In the genomic region with DNA sequence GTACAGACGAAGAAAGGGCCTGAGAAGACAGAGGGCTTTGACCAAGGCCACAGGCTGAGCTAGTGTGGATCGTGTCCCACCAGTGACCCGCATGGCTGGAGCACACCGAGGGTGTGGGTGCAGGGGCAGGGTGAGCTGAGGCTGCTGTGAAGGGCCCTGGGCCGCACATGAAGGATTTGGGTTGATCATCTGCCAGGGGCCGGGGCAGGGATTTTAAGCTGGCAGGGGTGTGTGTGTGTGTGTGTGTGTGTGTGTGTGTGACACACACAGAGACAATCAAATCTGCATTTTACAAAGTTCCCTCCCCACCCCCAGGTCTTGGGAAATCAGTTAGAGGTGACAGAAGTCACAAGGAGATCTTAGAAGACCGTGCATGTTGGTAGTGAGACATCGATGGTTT, we compare ENCODE assay signal across 22 cellular contexts.
DNase-seq lines count a peak whose midpoint lies in the region; ATAC-seq and TF ChIP-seq lines count a peak whose summit lies in the region.
"Had no signal": no experiment of that assay in that cellular context is flagged by ENCODE, and none has a peak within 500 bp of the region (broad histone marks: within the 10 kb centered on the region; RNA-seq: fewer than 3 reads in every experiment).

No MANE protein-coding gene starts in this region.

- no peaks in the 10 kb centered on the region for H3K36me3 Mint-ChIP-seq in activated naive CD4-positive, alpha-beta T cell treated with anti-CD3 and anti-CD28 coated beads, Interleukin-2, amount 10 ng/mL, durations not matched to agents 7 days and 5 days
- no peaks in the 10 kb centered on the region for H3K36me3 Mint-ChIP-seq in endodermal cell (ENCODE audit: low read depth)
- H3K36me3 Mint-ChIP-seq: CD14-positive monocyte; CD4-positive, alpha-beta memory T cell; IgD-negative memory B cell had no signal

- no peaks in the 10 kb centered on the region for H3K4me1 Mint-ChIP-seq in activated naive CD4-positive, alpha-beta T cell treated with anti-CD3 and anti-CD28 coated beads, Interleukin-2, amount 10 ng/mL, durations not matched to agents 7 days and 5 days
- H3K4me1 Mint-ChIP-seq in endodermal cell: no peaks in the 10 kb centered on the region
- H3K4me1 Mint-ChIP-seq: CD14-positive monocyte; CD4-positive, alpha-beta memory T cell; IgD-negative memory B cell had no signal

- H3K18ac ChIP-seq in neuronal stem cell (ENCODE audit: low read length): peak overlapping the region; percentile 89

- H2BK12ac ChIP-seq in neuronal stem cell (ENCODE audit: low read length): peak overlapping the region; percentile 82

- no peak overlapping the region for H3K9ac ChIP-seq in endodermal cell (ENCODE audit: extremely low read depth, low read length, poor library complexity, severe bottlenecking)
- no peak overlapping the region for H3K9ac ChIP-seq in neuronal stem cell (ENCODE audit: low read depth, low read length, poor library complexity)
- H3K9ac ChIP-seq: BLaER1 had no signal

- H3K4me1 ChIP-seq in endodermal cell (ENCODE audit: control insufficient read depth, insufficient read depth, low read length) (no peaks in the 10 kb centered on the region), neuronal stem cell (ENCODE audit: control insufficient read depth in 2 of 2, insufficient read depth in 1 of 2, low read depth in 1 of 2, low read length in 2 of 2) (peaks cover 6 to 7% of the 10 kb centered on the region in 2 donors)
- H3K4me1 ChIP-seq: A549 had no signal

- H3K4me3 ChIP-seq in endodermal cell (ENCODE audit: low read length): no peak overlapping the region
- H3K4me3 ChIP-seq in neuronal stem cell (ENCODE audit: low read length in 2 of 2): no peak overlapping the region
- H3K4me3 ChIP-seq: A549, BLaER1, GM12878, GM23338 had no signal

- H4K91ac ChIP-seq in neuronal stem cell (ENCODE audit: low read depth, low read length, poor library complexity): no peak overlapping the region

- H3K27ac ChIP-seq in endodermal cell (ENCODE audit: low read depth, low read length) (no peak overlapping the region), neuronal stem cell (replicated peaks; ENCODE audit: low read length) (no peak overlapping the region)
- H3K27ac ChIP-seq: 22Rv1, A549, BLaER1 had no signal

- no peak overlapping the region for H2BK15ac ChIP-seq in neuronal stem cell (ENCODE audit: low read length)

- 90% methylated on average over 6 to 7 of the region's 8 CpGs for WGBS in endodermal cell (ENCODE audit: insufficient coverage in 1 of 2, insufficient read length in 1 of 2), 2 experiments
- WGBS in neuronal stem cell (ENCODE audit: extremely low coverage in 2 of 2, insufficient read length in 2 of 2, insufficient replicate concordance in 1 of 2), 2 donors: no CpG with 5 or more reads among the region's 8 CpGs

- H3K27ac Mint-ChIP-seq in activated naive CD4-positive, alpha-beta T cell treated with anti-CD3 and anti-CD28 coated beads, Interleukin-2, amount 10 ng/mL, durations not matched to agents 7 days and 5 days: peak overlapping the region; percentile 37
- no peak overlapping the region for H3K27ac Mint-ChIP-seq in endodermal cell
- H3K27ac Mint-ChIP-seq: CD4-positive, alpha-beta memory T cell; GM23338; IgD-negative memory B cell had no signal

- ATAC-seq in GM19455 (IDR thresholded peaks at IDR 0.05; ENCODE audit: unreplicated experiment): no peak
- ATAC-seq in GM21717 (IDR thresholded peaks at IDR 0.05; ENCODE audit: unreplicated experiment): no peak
- ATAC-seq: A549, GM12878, GM23338, HepG2 had no signal

- no peaks in the 10 kb centered on the region for H3K27me3 ChIP-seq in endodermal cell (ENCODE audit: control insufficient read depth, insufficient read depth, low read length, poor library complexity, severe bottlenecking)
- no peaks in the 10 kb centered on the region for H3K27me3 ChIP-seq in neuronal stem cell (ENCODE audit: control insufficient read depth in 3 of 3, insufficient read depth in 3 of 3, low read depth in 1 of 3, low read length in 3 of 3)
- H3K27me3 ChIP-seq: BLaER1 had no signal

- H2AFZ ChIP-seq in neuronal stem cell (ENCODE audit: low read length): no peak overlapping the region
- H2AFZ ChIP-seq: GM23338 had no signal

- H3K14ac ChIP-seq in neuronal stem cell (ENCODE audit: low read length): no peak overlapping the region

- no peak overlapping the region for H3K4me3 Mint-ChIP-seq in activated naive CD4-positive, alpha-beta T cell treated with anti-CD3 and anti-CD28 coated beads, Interleukin-2, amount 10 ng/mL, durations not matched to agents 7 days and 5 days
- H3K4me3 Mint-ChIP-seq in endodermal cell: no peak overlapping the region
- H3K4me3 Mint-ChIP-seq: CD14-positive monocyte; CD4-positive, alpha-beta memory T cell; GM23338; IgD-negative memory B cell had no signal

- no peaks in the 10 kb centered on the region for H3K9me3 Mint-ChIP-seq in activated naive CD4-positive, alpha-beta T cell treated with anti-CD3 and anti-CD28 coated beads, Interleukin-2, amount 10 ng/mL, durations not matched to agents 7 days and 5 days
- H3K9me3 Mint-ChIP-seq in endodermal cell: no peaks in the 10 kb centered on the region
- H3K9me3 Mint-ChIP-seq: CD4-positive, alpha-beta memory T cell; GM23338; IgD-negative memory B cell had no signal

- no peak overlapping the region for H2AK5ac ChIP-seq in neuronal stem cell (ENCODE audit: low read depth, low read length)

- H3K79me1 ChIP-seq in neuronal stem cell (ENCODE audit: low read depth, low read length): no peaks in the 10 kb centered on the region

- DNase-seq in activated naive CD4-positive, alpha-beta T cell treated with anti-CD3 and anti-CD28 coated beads, Interleukin-2, amount 10 ng/mL, durations not matched to agents 7 days and 5 days: peak; percentile 1
- no peak for DNase-seq in activated naive CD4-positive, alpha-beta T cell treated with anti-CD3 and anti-CD28 coated beads, Interleukin-2, amount 50 U/mL, for 16 hours
- DNase-seq in endodermal cell (peak; percentile 53), neuronal stem cell (ENCODE audit: low spot score) (no peak), HPDE6-E6E7 (ENCODE audit: extremely low spot score) (no peak)
- DNase-seq: AML-193; CD4-positive, alpha-beta memory T cell; DMS153; DMS79; GDM1; H7; KBM-7 had no signal

- no peak overlapping the region for H3K4me2 ChIP-seq in neuronal stem cell (ENCODE audit: insufficient read depth, low read length, poor library complexity, severe bottlenecking)
- H3K4me2 ChIP-seq: A549, GM23338 had no signal

- H3K23ac ChIP-seq in neuronal stem cell (ENCODE audit: low read depth, low read length, poor library complexity): peak overlapping the region; percentile 31

- no peak overlapping the region for H2BK5ac ChIP-seq in neuronal stem cell (ENCODE audit: low read length)

- CTCF ChIA-PET in activated naive CD4-positive, alpha-beta T cell treated with anti-CD3 and anti-CD28 coated beads, Interleukin-2, amount 10 ng/mL, durations not matched to agents 7 days and 5 days (lab: Charles Lee): interaction anchor here (1.4 kb wide), 1 partner anchor 18 kb away, joined by 4 read pairs; no protein-coding TSS in a partner anchor

- peak overlapping the region; percentile 3 for H3K4ac ChIP-seq in neuronal stem cell (ENCODE audit: low read length)

- peaks cover 41% of the 10 kb centered on the region for H3K27me3 Mint-ChIP-seq in activated naive CD4-positive, alpha-beta T cell treated with anti-CD3 and anti-CD28 coated beads, Interleukin-2, amount 10 ng/mL, durations not matched to agents 7 days and 5 days
- H3K27me3 Mint-ChIP-seq in endodermal cell (ENCODE audit: insufficient read depth): peaks cover 8% of the 10 kb centered on the region

- H3K9me3 ChIP-seq in endodermal cell (ENCODE audit: control insufficient read depth, low read length) (no peaks in the 10 kb centered on the region), neuronal stem cell (replicated peaks in 1 of 2; ENCODE audit: control insufficient read depth in 2 of 2, insufficient read depth in 1 of 2, low read depth in 1 of 2, low read length in 2 of 2) (no peaks in the 10 kb centered on the region)
- H3K9me3 ChIP-seq: A549, BLaER1 had no signal

- no peak overlapping the region for H2BK120ac ChIP-seq in neuronal stem cell (ENCODE audit: low read depth, low read length)

- no peak for TF ChIP-seq CTCF in endodermal cell (conservative IDR thresholded peaks at IDR 0.05)

- H4K8ac ChIP-seq in neuronal stem cell (ENCODE audit: low read depth, low read length): no peak overlapping the region

- H3K36me3 ChIP-seq in endodermal cell (ENCODE audit: control insufficient read depth, insufficient read depth, low read length): no peaks in the 10 kb centered on the region
- no peaks in the 10 kb centered on the region for H3K36me3 ChIP-seq in neuronal stem cell (replicated peaks in 1 of 2; ENCODE audit: control insufficient read depth in 2 of 2, insufficient read depth in 2 of 2, low read length in 2 of 2)
- H3K36me3 ChIP-seq: BLaER1 had no signal

Comparison
In these comparisons a context has a peak if more than half of its experiments do, and no peak if none do; other contexts are left out.
1. DNase-seq: peak in activated naive CD4-positive, alpha-beta T cell treated with anti-CD3 and anti-CD28 coated beads, Interleukin-2, amount 10 ng/mL, durations not matched to agents 7 days and 5 days (single experiment) and endodermal cell (single experiment); none in activated naive CD4-positive, alpha-beta T cell treated with anti-CD3 and anti-CD28 coated beads, Interleukin-2, amount 50 U/mL, for 16 hours (single experiment), neuronal stem cell (single experiment) and HPDE6-E6E7 (single experiment).